In the genomic region with DNA sequence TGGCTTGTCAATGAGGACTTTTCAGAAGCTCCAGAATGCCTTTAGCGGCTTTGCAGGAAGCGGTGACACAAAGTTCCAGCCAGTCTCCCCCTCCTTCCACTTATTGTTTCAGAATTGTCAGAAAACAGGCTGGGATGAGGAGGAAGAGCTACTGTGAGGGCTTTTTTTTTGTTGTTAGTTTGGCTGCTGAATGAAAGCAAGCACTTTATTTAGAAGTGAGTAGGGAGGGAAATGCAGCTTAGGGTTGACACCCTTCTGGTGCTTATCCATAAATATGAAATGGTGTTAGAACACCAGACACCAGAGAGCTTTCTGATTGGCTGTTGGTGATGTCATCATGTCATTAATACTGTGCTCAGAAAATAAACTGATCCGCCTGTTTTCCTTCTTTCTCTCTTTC, we compare ENCODE assay signal across 16 cellular contexts.
DNase-seq lines count a peak whose midpoint lies in the region; ATAC-seq and TF ChIP-seq lines count a peak whose summit lies in the region.
"Had no signal": no experiment of that assay in that cellular context is flagged by ENCODE, and none has a peak within 500 bp of the region (broad histone marks: within the 10 kb centered on the region; RNA-seq: fewer than 3 reads in every experiment).

No MANE protein-coding gene starts in this region.

- no peak overlapping the region for H3K4me2 ChIP-seq in SK-N-SH

- CTCF ChIA-PET in SK-N-SH (lab: Yijun Ruan, JAX), result no interaction called here

- POLR2A ChIA-PET in SK-N-SH (lab: Yijun Ruan, JAX), result no interaction called here

- DNase-seq in SK-N-SH (peak; percentile 27), cardiac fibroblast (ENCODE audit: low read depth in 2 of 2) (peak; percentile 35 to 60), left lobe of liver (ENCODE audit: low spot score) (no peak), thyroid gland (no peak), HPDE6-E6E7 (ENCODE audit: extremely low spot score) (no peak)
- DNase-seq: activated CD4-positive, alpha-beta memory T cell treated with anti-CD3 and anti-CD28 coated beads, Interleukin-2, amount 10 ng/mL, durations not matched to agents 7 days and 5 days; activated gamma-delta T cell; brain microvascular endothelial cell; GDM1; mucosa of descending colon; NCI-H2081 treated with DMSO at 0.1 percent for 48 hours; Peyer's patch; sigmoid colon had no signal

- H3K36me3 ChIP-seq in SK-N-SH (replicated peaks in 1 of 2; ENCODE audit: control insufficient read depth in 1 of 2, insufficient read depth in 2 of 2, low read length in 1 of 2) (no peaks in the 10 kb centered on the region), skeletal muscle tissue (ENCODE audit: control insufficient read depth in 3 of 3, insufficient read depth in 3 of 3, low read length in 3 of 3) (no peaks in the 10 kb centered on the region), thyroid gland (no peaks in the 10 kb centered on the region)
- H3K36me3 ChIP-seq: brain microvascular endothelial cell, Peyer's patch, sigmoid colon had no signal

- no peak overlapping the region for H3K4me3 ChIP-seq in SK-N-SH (ENCODE audit: low read depth in 2 of 2, low read length in 1 of 2)
- no peak overlapping the region for H3K4me3 ChIP-seq in cardiac fibroblast (replicated peaks in 1 of 2; ENCODE audit: low read depth in 2 of 2, low read length in 2 of 2)
- H3K4me3 ChIP-seq in skeletal muscle tissue (ENCODE audit: low read length in 3 of 3), result no peak overlapping the region
- H3K4me3 ChIP-seq in thyroid gland (replicated peaks in 1 of 3), result no peak overlapping the region
- H3K4me3 ChIP-seq: mucosa of descending colon, Peyer's patch, sigmoid colon had no signal

- no peak for TF ChIP-seq RAD21 in SK-N-SH (IDR thresholded peaks at IDR 0.05; ENCODE audit: low read length)

- no peak for ATAC-seq in SK-N-SH treated with all-trans-retinoic acid at 6 μM for 48 hours
- peak; percentile 35 for ATAC-seq in left lobe of liver
- ATAC-seq in HG03432 (IDR thresholded peaks at IDR 0.05; ENCODE audit: unreplicated experiment), result no peak
- ATAC-seq: mucosa of descending colon had no signal

- TF ChIP-seq CTCF in SK-N-SH (IDR thresholded peaks at IDR 0.05) (no peak), cardiac fibroblast (IDR thresholded peaks at IDR 0.05; ENCODE audit: low read depth, low read length) (no peak), thyroid gland (IDR thresholded peaks at IDR 0.05) (no peak)

- TF ChIP-seq EP300 in SK-N-SH (IDR thresholded peaks at IDR 0.05; ENCODE audit: borderline replicate concordance in 1 of 2, low read depth in 1 of 2, low read length in 1 of 2), result no peak

- no peaks in the 10 kb centered on the region; the same call in 1 of the 2 replicates for H3K79me2 ChIP-seq in SK-N-SH (ENCODE audit: insufficient read depth)

- H4K20me1 ChIP-seq in SK-N-SH (ENCODE audit: insufficient read depth), result no peaks in the 10 kb centered on the region

- peaks cover 17% of the 10 kb centered on the region for H3F3A ChIP-seq in SK-N-SH (replicated peaks; ENCODE audit: insufficient read depth)

- H3K9me3 ChIP-seq in SK-N-SH (no peaks in the 10 kb centered on the region), skeletal muscle tissue (ENCODE audit: control insufficient read depth in 3 of 3, low read length in 3 of 3) (no peaks in the 10 kb centered on the region), thyroid gland (no peaks in the 10 kb centered on the region)
- H3K9me3 ChIP-seq: mucosa of descending colon, Peyer's patch, sigmoid colon had no signal

- H3K27ac ChIP-seq in SK-N-SH (ENCODE audit: low read depth in 2 of 2, low read length in 1 of 2) (peak overlapping the region in 1 of 2 experiments; percentile 30; a peak in 1 of 4 replicates), skeletal muscle tissue (ENCODE audit: low read depth, low read length) (peak overlapping the region; percentile 20), thyroid gland (no peak overlapping the region)
- H3K27ac ChIP-seq: brain microvascular endothelial cell, Peyer's patch, sigmoid colon had no signal

- 95% methylated on average over 3 of the region's 3 CpGs for WGBS in SK-N-SH (ENCODE audit: low lambda C conversion rate)
- whole genome bisulfite sequencing in thyroid gland, 2 donors, result 71 to 74% methylated on average over 3 of the region's 3 CpGs

- H3K4me1 ChIP-seq in SK-N-SH (ENCODE audit: control insufficient read depth in 1 of 2, insufficient read depth in 2 of 2, low read depth in 1 of 2, low read length in 1 of 2), result peaks cover 3 to 20% of the 10 kb centered on the region in 2 experiments; a peak in 1 of 4 replicates
- peaks cover 15 to 16% (median 16%) of the 10 kb centered on the region in 3 donors for H3K4me1 ChIP-seq in skeletal muscle tissue (ENCODE audit: control insufficient read depth in 3 of 3, insufficient read depth in 3 of 3, low read length in 3 of 3)
- peaks cover 0 to 12% of the 10 kb centered on the region in 2 donors for H3K4me1 ChIP-seq in thyroid gland

- H2AFZ ChIP-seq in SK-N-SH (ENCODE audit: low read depth), result no peak overlapping the region

- no peak for TF ChIP-seq POLR2A in thyroid gland (IDR thresholded peaks at IDR 0.05)

- intact Hi-C loops in thyroid gland (cut with DNase I), result no loop called here

- H3K27me3 ChIP-seq in SK-N-SH (ENCODE audit: insufficient read depth) (no peaks in the 10 kb centered on the region), skeletal muscle tissue (ENCODE audit: control insufficient read depth in 3 of 3, insufficient read depth in 3 of 3, low read length in 3 of 3) (no peaks in the 10 kb centered on the region), thyroid gland (no peaks in the 10 kb centered on the region)
- H3K27me3 ChIP-seq: brain microvascular endothelial cell, Peyer's patch, sigmoid colon had no signal

- H3K9ac ChIP-seq in SK-N-SH, result no peak overlapping the region
- H3K9ac ChIP-seq in skeletal muscle tissue (ENCODE audit: low read depth in 1 of 3, low read length in 3 of 3), result no peak overlapping the region

- H3K9me2 ChIP-seq in SK-N-SH, result no peaks in the 10 kb centered on the region

TF ChIP-seq in SK-N-SH, 30 proteins besides CTCF, POLR2A, EP300 and RAD21:
- no peak for TF ChIP-seq GABPA (IDR thresholded peaks at IDR 0.05; ENCODE audit: low read depth)
- no peak for TF ChIP-seq YY1 (IDR thresholded peaks at IDR 0.05; ENCODE audit: low read depth)
- TF ChIP-seq, protein P1, sequence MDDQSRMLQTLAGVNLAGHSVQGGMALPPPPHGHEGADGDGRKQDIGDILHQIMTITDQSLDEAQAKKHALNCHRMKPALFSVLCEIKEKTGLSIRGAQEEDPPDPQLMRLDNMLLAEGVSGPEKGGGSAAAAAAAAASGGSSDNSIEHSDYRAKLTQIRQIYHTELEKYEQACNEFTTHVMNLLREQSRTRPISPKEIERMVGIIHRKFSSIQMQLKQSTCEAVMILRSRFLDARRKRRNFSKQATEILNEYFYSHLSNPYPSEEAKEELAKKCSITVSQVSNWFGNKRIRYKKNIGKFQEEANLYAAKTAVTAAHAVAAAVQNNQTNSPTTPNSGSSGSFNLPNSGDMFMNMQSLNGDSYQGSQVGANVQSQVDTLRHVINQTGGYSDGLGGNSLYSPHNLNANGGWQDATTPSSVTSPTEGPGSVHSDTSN (IDR thresholded peaks at IDR 0.05), result no peak
- TF ChIP-seq, protein P2, sequence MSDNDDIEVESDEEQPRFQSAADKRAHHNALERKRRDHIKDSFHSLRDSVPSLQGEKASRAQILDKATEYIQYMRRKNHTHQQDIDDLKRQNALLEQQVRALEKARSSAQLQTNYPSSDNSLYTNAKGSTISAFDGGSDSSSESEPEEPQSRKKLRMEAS (IDR thresholded peaks at IDR 0.05; ENCODE audit: low read depth), result no peak

TF ChIP-seq in SK-N-SH treated with all-trans-retinoic acid at 6 μM for 48 hours, 23 proteins besides CTCF, POLR2A, EP300 and RAD21 (continues in another document):
- TF ChIP-seq ARNTL (CRISPR knock-in tag; IDR thresholded peaks at IDR 0.05; ENCODE audit: borderline replicate concordance, low read depth), result no peak
- no peak for TF ChIP-seq ZNF565 (CRISPR knock-in tag; conservative IDR thresholded peaks at IDR 0.05; ENCODE audit: low read depth)
- no peak for TF ChIP-seq ZNF70 (CRISPR knock-in tag; IDR thresholded peaks at IDR 0.05)
- TF ChIP-seq ESRRG (CRISPR knock-in tag; IDR thresholded peaks at IDR 0.05), result no peak
- TF ChIP-seq PPARA (CRISPR knock-in tag; IDR thresholded peaks at IDR 0.05; ENCODE audit: borderline replicate concordance), result no peak
- TF ChIP-seq, protein P3, sequence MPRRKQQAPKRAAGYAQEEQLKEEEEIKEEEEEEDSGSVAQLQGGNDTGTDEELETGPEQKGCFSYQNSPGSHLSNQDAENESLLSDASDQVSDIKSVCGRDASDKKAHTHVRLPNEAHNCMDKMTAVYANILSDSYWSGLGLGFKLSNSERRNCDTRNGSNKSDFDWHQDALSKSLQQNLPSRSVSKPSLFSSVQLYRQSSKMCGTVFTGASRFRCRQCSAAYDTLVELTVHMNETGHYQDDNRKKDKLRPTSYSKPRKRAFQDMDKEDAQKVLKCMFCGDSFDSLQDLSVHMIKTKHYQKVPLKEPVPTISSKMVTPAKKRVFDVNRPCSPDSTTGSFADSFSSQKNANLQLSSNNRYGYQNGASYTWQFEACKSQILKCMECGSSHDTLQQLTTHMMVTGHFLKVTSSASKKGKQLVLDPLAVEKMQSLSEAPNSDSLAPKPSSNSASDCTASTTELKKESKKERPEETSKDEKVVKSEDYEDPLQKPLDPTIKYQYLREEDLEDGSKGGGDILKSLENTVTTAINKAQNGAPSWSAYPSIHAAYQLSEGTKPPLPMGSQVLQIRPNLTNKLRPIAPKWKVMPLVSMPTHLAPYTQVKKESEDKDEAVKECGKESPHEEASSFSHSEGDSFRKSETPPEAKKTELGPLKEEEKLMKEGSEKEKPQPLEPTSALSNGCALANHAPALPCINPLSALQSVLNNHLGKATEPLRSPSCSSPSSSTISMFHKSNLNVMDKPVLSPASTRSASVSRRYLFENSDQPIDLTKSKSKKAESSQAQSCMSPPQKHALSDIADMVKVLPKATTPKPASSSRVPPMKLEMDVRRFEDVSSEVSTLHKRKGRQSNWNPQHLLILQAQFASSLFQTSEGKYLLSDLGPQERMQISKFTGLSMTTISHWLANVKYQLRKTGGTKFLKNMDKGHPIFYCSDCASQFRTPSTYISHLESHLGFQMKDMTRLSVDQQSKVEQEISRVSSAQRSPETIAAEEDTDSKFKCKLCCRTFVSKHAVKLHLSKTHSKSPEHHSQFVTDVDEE (CRISPR knock-in tag; IDR thresholded peaks at IDR 0.05), result no peak
- TF ChIP-seq, protein P4, sequence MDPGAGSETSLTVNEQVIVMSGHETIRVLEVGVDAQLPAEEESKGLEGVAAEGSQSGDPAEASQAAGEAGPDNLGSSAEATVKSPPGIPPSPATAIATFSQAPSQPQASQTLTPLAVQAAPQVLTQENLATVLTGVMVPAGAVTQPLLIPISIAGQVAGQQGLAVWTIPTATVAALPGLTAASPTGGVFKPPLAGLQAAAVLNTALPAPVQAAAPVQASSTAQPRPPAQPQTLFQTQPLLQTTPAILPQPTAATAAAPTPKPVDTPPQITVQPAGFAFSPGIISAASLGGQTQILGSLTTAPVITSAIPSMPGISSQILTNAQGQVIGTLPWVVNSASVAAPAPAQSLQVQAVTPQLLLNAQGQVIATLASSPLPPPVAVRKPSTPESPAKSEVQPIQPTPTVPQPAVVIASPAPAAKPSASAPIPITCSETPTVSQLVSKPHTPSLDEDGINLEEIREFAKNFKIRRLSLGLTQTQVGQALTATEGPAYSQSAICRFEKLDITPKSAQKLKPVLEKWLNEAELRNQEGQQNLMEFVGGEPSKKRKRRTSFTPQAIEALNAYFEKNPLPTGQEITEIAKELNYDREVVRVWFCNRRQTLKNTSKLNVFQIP (CRISPR knock-in tag; IDR thresholded peaks at IDR 0.05; ENCODE audit: borderline replicate concordance, low read depth), result no peak

Comparison
In these comparisons a context has a peak if more than half of its experiments do, and no peak if none do; other contexts are left out.
1. DNase-seq: peak in SK-N-SH (single experiment) and cardiac fibroblast (2 of 2); none in left lobe of liver (single experiment), thyroid gland (0 of 2) and HPDE6-E6E7 (single experiment).